8 cellular contexts compared by ENCODE assay signal in the genomic region with DNA sequence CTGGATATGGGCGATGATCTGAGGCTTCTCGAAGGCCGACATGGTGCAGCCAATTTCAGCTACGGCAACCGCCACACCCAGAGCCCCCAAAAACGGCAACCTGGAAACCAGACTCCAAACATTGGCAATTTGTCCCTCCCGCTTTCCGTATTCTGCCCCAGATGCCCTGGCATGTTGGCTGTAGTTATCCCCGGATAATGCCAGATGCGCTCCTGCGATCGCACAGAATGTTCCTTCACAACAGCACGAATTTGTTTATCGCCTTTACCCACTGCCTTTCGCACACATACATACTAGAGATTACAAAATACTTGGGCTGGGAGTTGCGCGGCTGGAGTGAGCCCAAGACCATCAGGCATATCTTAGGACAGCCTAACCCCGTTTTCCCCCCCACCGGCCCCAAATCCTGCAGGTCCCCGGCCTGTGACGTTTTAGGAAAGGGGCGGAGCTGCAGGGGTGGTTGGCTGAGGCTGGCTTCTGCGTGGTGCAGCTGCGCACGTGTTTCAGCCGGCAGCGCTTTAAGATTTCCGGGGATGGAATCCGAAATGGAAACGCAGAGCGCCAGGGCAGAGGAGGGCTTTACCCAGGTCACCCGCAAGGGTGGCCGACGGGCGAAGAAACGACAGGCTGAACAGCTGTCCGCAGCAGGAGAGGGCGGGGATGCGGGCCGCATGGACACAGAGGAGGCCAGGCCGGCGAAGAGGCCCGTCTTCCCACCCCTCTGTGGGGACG. TPM values are rescaled to one million over a fixed set of nuclear protein-coding genes. Genes with fewer than 3 reads are reported as not detected.
DNase-seq lines count a peak whose midpoint lies in the region; ATAC-seq lines count a peak whose summit lies in the region.

A gene (plus strand): TSS at position 487 of the 732 bp plus-strand sequence. CDS start 47 bp downstream, at position 534.

- no peaks in the 10 kb centered on the region for H3K9me3 Mint-ChIP-seq in activated naive CD4-positive, alpha-beta T cell treated with anti-CD3 and anti-CD28 coated beads, Interleukin-2, amount 50 U/mL, for 72 hours

- H3K36me3 Mint-ChIP-seq in activated naive CD4-positive, alpha-beta T cell treated with anti-CD3 and anti-CD28 coated beads, Interleukin-2, amount 50 U/mL, for 72 hours = peaks cover 29 to 32% of the 10 kb centered on the region in 2 donors

- peak; percentile 95 for DNase-seq in NCI-H1092 treated with DMSO at 0.1 percent for 48 hours (lab: John Stamatoyannopoulos, UW)
- DNase-seq in SKM-1 (lab: John Stamatoyannopoulos, UW; ENCODE audit: unreplicated experiment) = peak; percentile 83
- peak; percentile 95 for DNase-seq in activated naive CD4-positive, alpha-beta T cell treated with anti-CD3 and anti-CD28 coated beads, Interleukin-2, amount 50 U/mL, for 72 hours (ENCODE audit: low spot score in 2 of 2)
- peak; percentile 85 for DNase-seq in glomerular endothelial cell (ENCODE audit: extremely low read depth, low read depth, low spot score)
- peak; percentile 91 for DNase-seq in occipital lobe (lab: John Stamatoyannopoulos, UW)

- H3K4me3 ChIP-seq in GM08714 (ENCODE audit: low read length) = peak within 1 kb of the TSS; percentile 93

- ATAC-seq in HG02610 (IDR thresholded peaks at IDR 0.05; ENCODE audit: unreplicated experiment) = peak; percentile 95
- ATAC-seq in activated naive CD4-positive, alpha-beta T cell treated with anti-CD3 and anti-CD28 coated beads, Interleukin-2, amount 50 U/mL, for 72 hours = peak; percentile 96 to 97

- peak within 1 kb of the TSS; percentile 98 for H3K27ac ChIP-seq in temporal lobe (ENCODE audit: low read depth, low read length)

- peak within 1 kb of the TSS; percentile 96 to 100 for H3K27ac Mint-ChIP-seq in activated naive CD4-positive, alpha-beta T cell treated with anti-CD3 and anti-CD28 coated beads, Interleukin-2, amount 50 U/mL, for 72 hours

RNA-seq across cellular contexts. Expression of the gene that starts here (rescaled TPM):
- total RNA-seq in activated naive CD4-positive, alpha-beta T cell treated with anti-CD3 and anti-CD28 coated beads, Interleukin-2, amount 50 U/mL, for 72 hours = 10 to 100 TPM; 15.7 to 17.9 TPM
- total RNA-seq in glomerular endothelial cell (15.7 and 25.9 TPM in 2 replicates), occipital lobe (15.0 TPM), temporal lobe (11.8 TPM)

Comparison
In these comparisons a context has a peak if more than half of its experiments do, and no peak if none do; other contexts are left out.
1. Peak in every context shown above with its lines: DNase-seq, ATAC-seq, H3K4me3 ChIP-seq and H3K27ac ChIP-seq.